In the genomic region with DNA sequence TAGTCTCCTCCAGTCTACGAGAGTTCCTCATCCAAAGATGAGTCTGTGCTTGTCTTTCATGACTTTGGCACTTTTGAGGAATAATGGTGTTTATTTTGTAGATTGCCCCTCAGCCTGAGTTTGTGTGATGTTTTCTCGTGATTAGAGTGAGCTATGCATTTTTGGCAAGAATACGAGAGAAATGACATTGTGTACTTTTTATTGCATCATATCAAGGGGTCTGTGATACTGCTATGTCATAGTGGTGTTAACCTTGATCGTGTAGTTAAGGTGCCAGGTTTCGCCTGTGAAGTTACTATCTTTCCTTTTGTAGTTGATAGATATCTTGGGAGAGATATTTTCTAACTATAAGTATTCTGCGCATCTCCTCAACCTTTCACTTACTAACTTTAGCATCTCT, we compare ENCODE assay signal across 29 cellular contexts. TPM values are rescaled to one million over a fixed set of nuclear protein-coding genes. Genes with fewer than 3 reads are reported as not detected.
"Had no signal": no experiment of that assay in that cellular context is flagged by ENCODE, and none has a peak within 500 bp of the region (broad histone marks: within the 10 kb centered on the region; RNA-seq: fewer than 3 reads in every experiment).

No MANE protein-coding gene starts in this region.

- H3K27ac ChIP-seq: coronary artery, dorsolateral prefrontal cortex, esophagus squamous epithelium, gastrocnemius medialis, heart right ventricle, left lung, lower lobe of right lung had no signal

- DNase-seq: dermis blood vessel endothelial cell; dorsolateral prefrontal cortex; effector CD4-positive, alpha-beta T cell; effector memory CD4-positive, alpha-beta T cell; esophagus squamous epithelium; foreskin fibroblast; foreskin melanocyte; gastrocnemius medialis; glutamatergic neuron; head of caudate nucleus; heart right ventricle; hippocampal formation; left cardiac atrium; left lung; left ventricle myocardium superior; lower lobe of right lung; mesenchymal stem cell; mucosa of descending colon; naive B cell had no signal

- H3K4me3 ChIP-seq: coronary artery, dorsolateral prefrontal cortex, esophagus squamous epithelium, gastrocnemius medialis, heart right ventricle, left lung, lower lobe of right lung, mucosa of descending colon had no signal

- H3K4me1 ChIP-seq: esophagus squamous epithelium, gastrocnemius medialis, heart right ventricle, left lung, lower lobe of right lung had no signal

- H3K27ac Mint-ChIP-seq: mesothelial cell of epicardium had no signal

- ATAC-seq: gastrocnemius medialis, heart right ventricle, left cardiac atrium, left lung, left ventricle myocardium superior, lower lobe of right lung, mucosa of descending colon had no signal

- H3K27me3 Mint-ChIP-seq: naive B cell had no signal

- H3K4me1 Mint-ChIP-seq: mesothelial cell of epicardium had no signal

- H3K27me3 ChIP-seq: dorsolateral prefrontal cortex, esophagus squamous epithelium, gastrocnemius medialis, heart right ventricle, left lung had no signal

- FAIRE-seq: colon, endothelial cell of umbilical vein, islet of Langerhans, keratinocyte had no signal

- H3K4me3 Mint-ChIP-seq: mesothelial cell of epicardium, naive B cell had no signal

RNA-seq across cellular contexts. Expression of a gene that starts 22.5 kb away (rescaled TPM):
- total RNA-seq: dermis blood vessel endothelial cell, endothelial cell of umbilical vein, epithelial cell of proximal tubule, esophagus squamous epithelium, glomerular endothelial cell, kidney epithelial cell, lung microvascular endothelial cell had no signal
- polyA plus RNA-seq: endothelial cell of umbilical vein had no signal
